Comparison of ENCODE assay signal across 25 cellular contexts in the genomic region with DNA sequence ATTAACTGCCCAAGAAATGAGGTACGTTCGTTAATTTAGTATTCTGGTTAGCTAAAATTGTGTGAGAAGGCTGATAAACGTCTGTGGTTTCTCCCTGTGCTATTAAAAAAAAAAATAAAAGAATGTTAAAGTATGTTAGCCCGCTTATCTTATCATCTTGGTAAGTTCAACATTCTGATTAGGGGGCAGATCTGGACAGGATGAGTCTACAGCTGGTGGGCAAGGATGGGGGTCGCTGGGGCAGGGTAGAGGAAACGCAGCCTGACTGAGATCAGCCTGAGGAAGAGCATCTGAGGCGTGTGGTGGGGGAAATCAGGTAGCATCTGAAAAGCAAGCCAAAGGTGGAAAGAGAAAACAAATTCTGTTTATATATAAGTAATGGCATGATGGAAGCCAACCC.
DNase-seq lines count a peak whose midpoint lies in the region; TF ChIP-seq lines count a peak whose summit lies in the region.
"Had no signal": no experiment of that assay in that cellular context is flagged by ENCODE, and none has a peak within 500 bp of the region (broad histone marks: within the 10 kb centered on the region; RNA-seq: fewer than 3 reads in every experiment).

No MANE protein-coding gene starts in this region.

- no CpG with 5 or more reads among the region's 7 CpGs for WGBS in neuronal stem cell (ENCODE audit: extremely low coverage in 2 of 2, insufficient read length in 2 of 2, insufficient replicate concordance in 1 of 2), 2 donors

- peaks cover 5% of the 10 kb centered on the region; the same call in 1 of the 2 replicates for H3K36me3 ChIP-seq in Loucy (ENCODE audit: insufficient read depth, low read length)
- no peaks in the 10 kb centered on the region for H3K36me3 ChIP-seq in neuronal stem cell (replicated peaks in 1 of 2; ENCODE audit: control insufficient read depth in 2 of 2, insufficient read depth in 2 of 2, low read length in 2 of 2)
- H3K36me3 ChIP-seq: MG63 had no signal

- H3K27me3 ChIP-seq in Loucy (ENCODE audit: insufficient read depth, low read length, poor library complexity, severe bottlenecking) (no peaks in the 10 kb centered on the region), neuronal stem cell (ENCODE audit: control insufficient read depth in 3 of 3, insufficient read depth in 3 of 3, low read depth in 1 of 3, low read length in 3 of 3) (no peaks in the 10 kb centered on the region)
- H3K27me3 ChIP-seq: BLaER1, MG63 had no signal

- no peaks in the 10 kb centered on the region for H3K9me3 Mint-ChIP-seq in nephron

- no peak overlapping the region for H3K4ac ChIP-seq in neuronal stem cell (ENCODE audit: low read length)

- no peak overlapping the region for H4K91ac ChIP-seq in neuronal stem cell (ENCODE audit: low read depth, low read length, poor library complexity)

- H3K4me3 ChIP-seq in Loucy (ENCODE audit: low read length, poor library complexity, severe bottlenecking) (peak overlapping the region; percentile 41), neuronal stem cell (ENCODE audit: low read length in 2 of 2) (no peak overlapping the region)
- H3K4me3 ChIP-seq: BLaER1, MG63, PC-9 had no signal

- no peak overlapping the region for H2BK5ac ChIP-seq in neuronal stem cell (ENCODE audit: low read length)

- H3K4me1 Mint-ChIP-seq in nephron, result peaks cover 57% of the 10 kb centered on the region

- no peak overlapping the region for H2BK15ac ChIP-seq in neuronal stem cell (ENCODE audit: low read length)

- H3K14ac ChIP-seq in neuronal stem cell (ENCODE audit: low read length), result no peak overlapping the region

- no peak overlapping the region for H4K8ac ChIP-seq in neuronal stem cell (ENCODE audit: low read depth, low read length)

- H4K20me1 ChIP-seq in Loucy (ENCODE audit: insufficient read depth, low read length, poor library complexity, severe bottlenecking), result no peaks in the 10 kb centered on the region
- H4K20me1 ChIP-seq: BLaER1 had no signal

- H3K9ac ChIP-seq in Loucy (ENCODE audit: low read depth, low read length, poor library complexity, severe bottlenecking), result peak overlapping the region; percentile 71
- no peak overlapping the region for H3K9ac ChIP-seq in neuronal stem cell (ENCODE audit: low read depth, low read length, poor library complexity)
- H3K9ac ChIP-seq: BLaER1 had no signal

- intact Hi-C loops in head of caudate nucleus (cut with DNase I), result no loop called here

- peak overlapping the region in 2 of 3 experiments; percentile 34 to 53 for H3K27ac Mint-ChIP-seq in nephron
- H3K27ac Mint-ChIP-seq: CD4-positive, alpha-beta memory T cell had no signal

- DNase-seq in CMK (ENCODE audit: low read depth) (peak; percentile 24), amniotic epithelial cell (ENCODE audit: low read depth) (peak; percentile 37), neuronal stem cell (ENCODE audit: low spot score) (no peak), head of caudate nucleus (no peak), DMS153 treated with DMSO at 0.1 percent for 48 hours (lab: John Stamatoyannopoulos, UW; ENCODE audit: unreplicated experiment) (no peak), hepatic stellate cell (ENCODE audit: low spot score) (no peak)
- DNase-seq: Caco-2; CD4-positive, alpha-beta memory T cell; DMS79; HCEC 1CT; MG63; NCI-H1105 treated with DMSO at 0.1 percent for 48 hours; NCI-H1930; NCI-H2107; NCI-H446; NCI-H524 treated with DMSO at 0.1 percent for 48 hours; NCI-H774; NK-92 treated with Interleukin-12 subunit alpha and Interleukin-12 subunit beta, amount 100 ng/mL, for 24 hours; PC-9; RPMI8226; SHP77 had no signal

- no peak overlapping the region for H2AK5ac ChIP-seq in neuronal stem cell (ENCODE audit: low read depth, low read length)

- H3K27me3 Mint-ChIP-seq in nephron (ENCODE audit: low read depth), result no peaks in the 10 kb centered on the region

- H3K4me2 ChIP-seq in Loucy (ENCODE audit: low read depth, low read length, poor library complexity, severe bottlenecking) (peak overlapping the region; percentile 67), neuronal stem cell (ENCODE audit: insufficient read depth, low read length, poor library complexity, severe bottlenecking) (no peak overlapping the region)
- H3K4me2 ChIP-seq: BLaER1, PC-9 had no signal

- no peak overlapping the region for H2BK120ac ChIP-seq in neuronal stem cell (ENCODE audit: low read depth, low read length)

- H3K79me1 ChIP-seq in neuronal stem cell (ENCODE audit: low read depth, low read length), result peaks cover 2% of the 10 kb centered on the region

- peaks cover 24% of the 10 kb centered on the region for H3F3A ChIP-seq in Loucy (ENCODE audit: low read depth)

- H3K79me2 ChIP-seq in Loucy (ENCODE audit: insufficient read depth, low read length), result peaks cover 50% of the 10 kb centered on the region

- no peak overlapping the region for H2BK12ac ChIP-seq in neuronal stem cell (ENCODE audit: low read length)

- H3K23ac ChIP-seq in neuronal stem cell (ENCODE audit: low read depth, low read length, poor library complexity), result no peak overlapping the region

- no peak overlapping the region for H3K27ac ChIP-seq in neuronal stem cell (replicated peaks; ENCODE audit: low read length)
- H3K27ac ChIP-seq: BLaER1, HL-60, PC-9 had no signal

- H3K4me1 ChIP-seq in Loucy (ENCODE audit: insufficient read depth, low read length, poor library complexity, severe bottlenecking), result peaks cover 70% of the 10 kb centered on the region
- H3K4me1 ChIP-seq in neuronal stem cell (ENCODE audit: control insufficient read depth in 2 of 2, insufficient read depth in 1 of 2, low read depth in 1 of 2, low read length in 2 of 2), result peaks cover 18 to 53% of the 10 kb centered on the region in 2 donors

- no peak overlapping the region for H3K18ac ChIP-seq in neuronal stem cell (ENCODE audit: low read length)

- H3K36me3 Mint-ChIP-seq in nephron (ENCODE audit: low read depth), result peaks cover 8% of the 10 kb centered on the region
- H3K36me3 Mint-ChIP-seq: CD4-positive, alpha-beta memory T cell had no signal

- H3K9me3 ChIP-seq in Loucy (ENCODE audit: insufficient read depth, low read depth, low read length), result no peaks in the 10 kb centered on the region
- H3K9me3 ChIP-seq in neuronal stem cell (replicated peaks in 1 of 2; ENCODE audit: control insufficient read depth in 2 of 2, insufficient read depth in 1 of 2, low read depth in 1 of 2, low read length in 2 of 2), result peaks cover 2 to 6% of the 10 kb centered on the region in 2 donors
- H3K9me3 ChIP-seq: BLaER1, Caco-2, MG63 had no signal

- H2AFZ ChIP-seq in Loucy (ENCODE audit: low read length) (no peak overlapping the region), neuronal stem cell (ENCODE audit: low read length) (no peak overlapping the region)
- H2AFZ ChIP-seq: PC-9 had no signal

- TF ChIP-seq CTCF in Loucy (conservative IDR thresholded peaks at IDR 0.05; ENCODE audit: low read length) (no peak), nephron (IDR thresholded peaks at IDR 0.05; ENCODE audit: unreplicated experiment in 3 of 3) (no peak)

- no peaks in the 10 kb centered on the region for H3K9me2 ChIP-seq in Loucy (replicated peaks; ENCODE audit: low read depth, low read length)

- no peak overlapping the region for H3K4me3 Mint-ChIP-seq in nephron
- H3K4me3 Mint-ChIP-seq: CD4-positive, alpha-beta memory T cell had no signal

Comparison
In these comparisons a context has a peak if more than half of its experiments do, and no peak if none do; other contexts are left out.
1. DNase-seq: peak in CMK (single experiment) and amniotic epithelial cell (single experiment); none in neuronal stem cell (single experiment), head of caudate nucleus (0 of 42), DMS153 treated with DMSO at 0.1 percent for 48 hours (single experiment) and hepatic stellate cell (single experiment).